Comparison of ENCODE assay signal across 8 cellular contexts in genomic region chr12:28190321-28191017, GRCh38. TPM values are rescaled to one million over a fixed set of nuclear protein-coding genes. Genes with fewer than 3 reads are reported as not detected.
DNase-seq lines count a peak whose midpoint lies in the region; ATAC-seq, FAIRE-seq and TF ChIP-seq lines count a peak whose summit lies in the region.

Gene CCDC91, plus strand, starts transcription at chr12:28190456. Its CDS starts 66,760 bp downstream, at chr12:28257216.

- H3K79me2 ChIP-seq in PC-9 (ENCODE audit: low read depth) = peaks cover 54% of the 10 kb centered on the region

- peak within 1 kb of the TSS; percentile 88 for H3K9ac ChIP-seq in HUES64 (ENCODE audit: low read depth, low read length)
- peak within 1 kb of the TSS; percentile 74 for H3K9ac ChIP-seq in muscle layer of colon (ENCODE audit: low read length)

- H3K27me3 ChIP-seq in HUES64 (ENCODE audit: insufficient read depth, low read length) = no peaks in the 10 kb centered on the region
- no peaks in the 10 kb centered on the region for H3K27me3 ChIP-seq in PC-9 (ENCODE audit: insufficient read depth, low read depth)
- no peaks in the 10 kb centered on the region for H3K27me3 ChIP-seq in esophagus (ENCODE audit: control insufficient read depth in 1 of 2, insufficient read depth in 2 of 2, low read length in 2 of 2)
- H3K27me3 ChIP-seq in muscle layer of colon (ENCODE audit: control insufficient read depth in 1 of 2, insufficient read depth in 2 of 2, low read length in 2 of 2) = no peaks in the 10 kb centered on the region

- no peaks in the 10 kb centered on the region for H4K20me1 ChIP-seq in PC-9 (ENCODE audit: insufficient read depth)

- no peaks in the 10 kb centered on the region for H3K9me2 ChIP-seq in PC-9 (ENCODE audit: insufficient read depth)

- POLR2A ChIA-PET in PC-9 (lab: Charles Lee; ENCODE audit: unreplicated experiment) = interaction anchor here (0.6 to 0.7 kb wide), 6 partner anchors 49 to 668 kb away, joined by 3 to 11 read pairs (median 4); no protein-coding TSS in a partner anchor

- peaks cover 18% of the 10 kb centered on the region for H3F3A ChIP-seq in PC-9 (ENCODE audit: insufficient read depth, low read depth)

- no peak for FAIRE-seq in D721Med (lab: Jason Lieb, UNC)

- H3K4me3 ChIP-seq in HUES64 (ENCODE audit: low read length) (peak within 1 kb of the TSS; percentile 98), PC-9 (peak within 1 kb of the TSS; percentile 66), esophagus (ENCODE audit: low read depth in 1 of 2, low read length in 2 of 2) (peak within 1 kb of the TSS; percentile 91 to 97), muscle layer of colon (ENCODE audit: low read depth in 1 of 2, low read length in 2 of 2) (peak within 1 kb of the TSS; percentile 91 to 92)

- H3K27ac ChIP-seq in HUES64 (ENCODE audit: low read depth, low read length) = peak within 1 kb of the TSS; percentile 25
- H3K27ac ChIP-seq in PC-9 = peak within 1 kb of the TSS; percentile 95
- peak within 1 kb of the TSS; percentile 99 to 100 for H3K27ac ChIP-seq in esophagus (ENCODE audit: low read depth in 2 of 2, low read length in 1 of 2)
- peak within 1 kb of the TSS; percentile 87 for H3K27ac ChIP-seq in muscle layer of colon (ENCODE audit: low read depth, low read length)

- peak within 1 kb of the TSS; percentile 98 for H2AFZ ChIP-seq in PC-9

- TF ChIP-seq CTCF in D721Med (IDR thresholded peaks at IDR 0.05; ENCODE audit: insufficient read depth, missing control alignments) (no peak), PC-9 (conservative IDR thresholded peaks at IDR 0.05) (no peak)

- H3K36me3 ChIP-seq in HUES64 (ENCODE audit: insufficient read depth, low read length) (no peaks in the 10 kb centered on the region), PC-9 (ENCODE audit: low read depth) (no peaks in the 10 kb centered on the region), esophagus (ENCODE audit: control insufficient read depth in 2 of 2, insufficient read depth in 2 of 2, low read length in 1 of 2) (peaks cover 0 to 2% of the 10 kb centered on the region in 2 donors), muscle layer of colon (ENCODE audit: insufficient read depth, low read length) (no peaks in the 10 kb centered on the region)

- peak; percentile 45 for DNase-seq in D721Med (ENCODE audit: insufficient read length, low spot score)
- peak; percentile 67 to 92 for DNase-seq in PC-9
- DNase-seq in activated T-cell treated with anti-CD3 and anti-CD28 coated beads, Interleukin-2, amount 50 U/mL, for 1 hour = peak; percentile 88
- DNase-seq in stimulated activated CD8-positive, alpha-beta memory T cell treated with anti-CD3 and anti-CD28 coated beads, Interleukin-7, amount 100 ng/mL, for 4 hours (ENCODE audit: low read depth in 2 of 2) = peak; percentile 86

- WGBS in HUES64 = under 1% methylated on average over 72 of the region's 72 CpGs
- WGBS in esophagus, 2 donors = 0% methylated on average over 71 to 72 of the region's 72 CpGs

- intact Hi-C loops in PC-9 (cut with micrococcal nuclease; ENCODE audit: unreplicated experiment) = loop anchor here (5.0 kb wide), 1 partner anchor 223 kb away; no protein-coding TSS in a partner anchor

- H3K9me3 ChIP-seq in HUES64 (ENCODE audit: insufficient read depth, low read depth, low read length) = no peaks in the 10 kb centered on the region
- no peaks in the 10 kb centered on the region for H3K9me3 ChIP-seq in PC-9 (ENCODE audit: insufficient read depth, low read depth)
- no peaks in the 10 kb centered on the region for H3K9me3 ChIP-seq in esophagus (ENCODE audit: control insufficient read depth in 2 of 2, insufficient read depth in 1 of 2, low read depth in 1 of 2, low read length in 1 of 2)
- H3K9me3 ChIP-seq in muscle layer of colon (ENCODE audit: low read length) = no peaks in the 10 kb centered on the region

- BruUV-seq in PC-9 (replicated peaks; lab: Mats Ljungman, UMichigan) = no TSS peak

- H3K4me2 ChIP-seq in PC-9 = peak within 1 kb of the TSS; percentile 85

- CTCF ChIA-PET in PC-9 (lab: Charles Lee) = no interaction called here

- H3K4me1 ChIP-seq in HUES64 (ENCODE audit: insufficient read depth, low read length) (peaks cover 5% of the 10 kb centered on the region; the same call in 1 of the 2 replicates), PC-9 (replicated peaks; ENCODE audit: insufficient read depth) (peaks cover 26% of the 10 kb centered on the region), esophagus (ENCODE audit: control insufficient read depth in 2 of 2, insufficient read depth in 2 of 2, low read length in 1 of 2) (no peaks in the 10 kb centered on the region), muscle layer of colon (ENCODE audit: insufficient read depth, low read length) (peaks cover 16% of the 10 kb centered on the region)

- ATAC-seq in GM21515 (IDR thresholded peaks at IDR 0.05; ENCODE audit: unreplicated experiment) = peak; percentile 96

RNA-seq across cellular contexts. Expression of gene CCDC91, which starts in this region (rescaled TPM):
- polyA plus RNA-seq in HUES64 (2013, experiment 1 of 2) = 14.5 TPM
- polyA plus RNA-seq in HUES64 (2013, experiment 2 of 2) = 18.5 TPM
- total RNA-seq in PC-9 (2021) = 30.7 and 38.9 TPM in 2 replicates
- polyA plus RNA-seq in esophagus = 10 to 100 TPM; 10.6 to 11.8 TPM

Comparison
In these comparisons a context has a peak if more than half of its experiments do, and no peak if none do; other contexts are left out.
1. Peak in every context shown above with its lines: DNase-seq, ATAC-seq, H3K4me3 ChIP-seq and H3K27ac ChIP-seq.
2. H3K27ac ChIP-seq: peak in every context shown above with its lines; median percentile 100 in esophagus; 95 in PC-9; 87 in muscle layer of colon; 25 in HUES64.